ENCODE assay signal across 9 cellular contexts in genomic region chr11:66278396-66279091, GRCh38. TPM values are rescaled to one million over a fixed set of nuclear protein-coding genes. Genes with fewer than 3 reads are reported as not detected.
A peak's percentile ranks its signal among the peaks of the same experiment; 100 is the strongest.
DNase-seq lines count a peak whose midpoint lies in the region; ATAC-seq and TF ChIP-seq lines count a peak whose summit lies in the region.
"Had no signal": no experiment of that assay in that cellular context is flagged by ENCODE, and none has a peak within 500 bp of the region (broad histone marks: within the 10 kb centered on the region; RNA-seq: fewer than 3 reads in every experiment).

No MANE protein-coding gene starts in this region.

- POLR2A ChIA-PET in IMR-90 (lab: Charles Lee; ENCODE audit: unreplicated experiment) = no interaction called here

- peaks cover 30% of the 10 kb centered on the region for H3K4me1 Mint-ChIP-seq in nephron

- H3K4me1 ChIP-seq in IMR-90 (ENCODE audit: control insufficient read depth, insufficient read depth, low read length) (peaks cover 5% of the 10 kb centered on the region; the same call in 1 of the 2 replicates), ascending aorta (peaks cover 2 to 20% of the 10 kb centered on the region in 2 donors)

- no peaks in the 10 kb centered on the region for H3K9me3 Mint-ChIP-seq in nephron

- dilution Hi-C loops in IMR-90 (cut with HindIII; ENCODE audit: low sequenced_read_pairs, unreplicated experiment) = no loop called here

- peak overlapping the region; percentile 70 for H3K4me2 ChIP-seq in IMR-90 (ENCODE audit: low read depth, low read length)
- H3K4me2 ChIP-seq: PC-9 had no signal

- H3K9me3 ChIP-seq in IMR-90 (ENCODE audit: control insufficient read depth, insufficient read depth, low read length) (no peaks in the 10 kb centered on the region), ascending aorta (no peaks in the 10 kb centered on the region)

- peaks cover 36% of the 10 kb centered on the region for H4K20me1 ChIP-seq in IMR-90 (ENCODE audit: insufficient read depth, low read length)

- H4K5ac ChIP-seq in IMR-90 (ENCODE audit: low read depth, low read length) = no peak overlapping the region

- H3K36me3 ChIP-seq in IMR-90 (ENCODE audit: control insufficient read depth, insufficient read depth, low read length) (peaks cover 26% of the 10 kb centered on the region), ascending aorta (peaks cover 26 to 30% of the 10 kb centered on the region in 2 donors)

- in situ Hi-C loops in IMR-90 (cut with MboI; ENCODE audit: low sequenced_read_pairs) (no loop called here), ACHN (cut with HindIII; ENCODE audit: low pct_ligation_motif_present, low pct_unique_long_range_greater_than_20kb, low sequenced_read_pairs) (no loop called here)

- no peak for TF ChIP-seq CTCF in IMR-90 (conservative IDR thresholded peaks at IDR 0.05; ENCODE audit: low read depth, low read length)
- TF ChIP-seq CTCF in ascending aorta (IDR thresholded peaks at IDR 0.05) = no peak
- no peak for TF ChIP-seq CTCF in nephron (IDR thresholded peaks at IDR 0.05; ENCODE audit: unreplicated experiment in 3 of 3)

- no peak overlapping the region for H3K27ac ChIP-seq in IMR-90 (ENCODE audit: insufficient read depth, low read length)
- no peak overlapping the region for H3K27ac ChIP-seq in ascending aorta
- H3K27ac ChIP-seq: PC-9 had no signal

- H3K9me1 ChIP-seq in IMR-90 (ENCODE audit: insufficient read depth, low read length) = peaks cover 6% of the 10 kb centered on the region; the same call in 1 of the 2 replicates

- ATAC-seq in IMR-90 (ENCODE audit: low read depth) = peak; percentile 5
- ATAC-seq in GM21515 (IDR thresholded peaks at IDR 0.05; ENCODE audit: unreplicated experiment) = no peak
- no peak for ATAC-seq in HG03378 (IDR thresholded peaks at IDR 0.05; ENCODE audit: unreplicated experiment)

- H2BK120ac ChIP-seq in IMR-90 (ENCODE audit: low read depth, low read length) = no peak overlapping the region

- H2AK9ac ChIP-seq in IMR-90 (replicated peaks; ENCODE audit: low read depth, low read length, poor library complexity) = peak overlapping the region; percentile 88

- 2% methylated on average over 8 of the region's 40 CpGs; no CpG with 5 or more reads in 1 of the 2 experiments for WGBS in IMR-90 (ENCODE audit: extremely low coverage in 2 of 2, insufficient read length in 1 of 2), 2 experiments

- no peak overlapping the region for H3K27ac Mint-ChIP-seq in nephron

- H3K14ac ChIP-seq in IMR-90 (replicated peaks; ENCODE audit: low read depth, low read length) = no peak overlapping the region

- H3K27me3 Mint-ChIP-seq in nephron (ENCODE audit: low read depth) = peaks cover 4% of the 10 kb centered on the region

- H3K9ac ChIP-seq in IMR-90 (ENCODE audit: low read depth, low read length) = 0 out of 2 replicates have a peak overlapping the region, but pooled peaks have one; percentile 33

- no peak overlapping the region for H2BK20ac ChIP-seq in IMR-90 (ENCODE audit: low read depth, low read length)

- peaks cover under 1 to 5% of the 10 kb centered on the region in 2 experiments; a peak in 1 of 4 replicates for H3K79me1 ChIP-seq in IMR-90 (ENCODE audit: low read depth in 1 of 2, low read length in 2 of 2)

- no peak overlapping the region for H4K91ac ChIP-seq in IMR-90 (ENCODE audit: insufficient read depth, low read depth, low read length)

- H3K27me3 ChIP-seq in IMR-90 (ENCODE audit: control insufficient read depth, insufficient read depth, low read length) (no peaks in the 10 kb centered on the region; the same call in 1 of the 2 replicates), ascending aorta (no peaks in the 10 kb centered on the region)

- peak overlapping the region; percentile 32 for H2AFZ ChIP-seq in IMR-90 (replicated peaks; ENCODE audit: low read length, poor library complexity)
- H2AFZ ChIP-seq: PC-9 had no signal

- H3K4me3 Mint-ChIP-seq in nephron = peak overlapping the region; percentile 79 to 80 (median 79)

- no peak overlapping the region for H2BK5ac ChIP-seq in IMR-90 (ENCODE audit: low read depth, low read length, poor library complexity, severe bottlenecking)

- no peak overlapping the region for H3K4ac ChIP-seq in IMR-90 (ENCODE audit: low read depth, low read length)

- H3K4me3 ChIP-seq in IMR-90 (ENCODE audit: insufficient read depth, low read depth, low read length) (peak overlapping the region; percentile 37), ascending aorta (peak overlapping the region; percentile 34 to 42)
- H3K4me3 ChIP-seq: PC-9 had no signal

- intact Hi-C loops in IMR-90 (cut with micrococcal nuclease) = no loop called here
- intact Hi-C loops in ascending aorta (cut with DNase I) = no loop called here
- intact Hi-C loops in head of caudate nucleus (cut with DNase I) = no loop called here

- H3K56ac ChIP-seq in IMR-90 (ENCODE audit: extremely low read depth, insufficient read depth, low read length) = no peak overlapping the region

- H2AK5ac ChIP-seq in IMR-90 (ENCODE audit: low read depth, low read length) = peak overlapping the region; percentile 67; the same call in 1 of the 2 replicates

- H3K36me3 Mint-ChIP-seq in nephron (ENCODE audit: low read depth) = peaks cover 19% of the 10 kb centered on the region

- no TSS peak for BruUV-seq in IMR-90 (replicated peaks; lab: Mats Ljungman, UMichigan)

- CTCF ChIA-PET in IMR-90 (lab: Yijun Ruan, JAX) = interaction anchor here (0.6 kb wide), 1 partner anchor 56 kb away, joined by 3 read pairs; no protein-coding TSS in a partner anchor

- peak overlapping the region; percentile 61; the same call in 1 of the 2 replicates for H3K23ac ChIP-seq in IMR-90 (ENCODE audit: low read depth, low read length)

- no peak overlapping the region for H2BK15ac ChIP-seq in IMR-90 (ENCODE audit: low read depth, low read length)

- 0 out of 2 replicates have a peak, but pooled peaks have one; percentile 29 for TF ChIP-seq POLR2A in IMR-90 (IDR thresholded peaks at IDR 0.05; ENCODE audit: low read depth, low read length)

- TF ChIP-seq RAD21 in IMR-90 (IDR thresholded peaks at IDR 0.05; ENCODE audit: low read length) = no peak

- no peak overlapping the region for H4K8ac ChIP-seq in IMR-90 (ENCODE audit: low read depth in 2 of 2, low read length in 2 of 2)

- peak; percentile 34 for DNase-seq in COLO668 (lab: John Stamatoyannopoulos, UW; ENCODE audit: unreplicated experiment)
- DNase-seq in IMR-90 = no peak
- DNase-seq in ascending aorta (ENCODE audit: low spot score in 2 of 2) = no peak
- DNase-seq in head of caudate nucleus = no peak
- DNase-seq in ACHN = no peak
- DNase-seq: PC-9 had no signal

- no peak overlapping the region for H3K18ac ChIP-seq in IMR-90 (ENCODE audit: low read depth, low read length)

TF ChIP-seq in IMR-90, 13 proteins besides CTCF, POLR2A, EP300 and RAD21 (continues in another document):
- TF ChIP-seq ELK1 (IDR thresholded peaks at IDR 0.05; ENCODE audit: borderline replicate concordance, low read depth, low read length) = no peak
- no peak for TF ChIP-seq NFE2L2 (IDR thresholded peaks at IDR 0.05; ENCODE audit: low read depth, low read length)
- TF ChIP-seq USF2 (IDR thresholded peaks at IDR 0.05; ENCODE audit: low read depth, low read length) = no peak
- TF ChIP-seq BHLHE40 (IDR thresholded peaks at IDR 0.05; ENCODE audit: low read depth, low read length) = no peak
- TF ChIP-seq FOS (IDR thresholded peaks at IDR 0.05; ENCODE audit: low read depth, low read length) = no peak
- TF ChIP-seq SMC3 (IDR thresholded peaks at IDR 0.05; ENCODE audit: low read depth, low read length) = no peak
- TF ChIP-seq MAFK (IDR thresholded peaks at IDR 0.05; ENCODE audit: low read depth, low read length) = no peak
- TF ChIP-seq CEBPB (IDR thresholded peaks at IDR 0.05; ENCODE audit: low read depth, low read length) = no peak
- TF ChIP-seq MAZ (IDR thresholded peaks at IDR 0.05; ENCODE audit: borderline replicate concordance, low read depth, low read length) = no peak

RNA-seq across cellular contexts. Expression of gene CNIH2, which starts 0.6 kb away (rescaled TPM):
- 0.54 and 0.83 TPM in 2 replicates for total RNA-seq in IMR-90 (2012; rRNA removed)
- 3.4 and 5.2 TPM in 2 replicates for polyA plus RNA-seq in IMR-90 (2012; rRNA removed)
- 3.2 and 6.7 TPM in 2 replicates for polyA plus RNA-seq in IMR-90 (2012; cell fraction: cytosol; rRNA removed)
- 4.2 and 9.4 TPM in 2 replicates for polyA plus RNA-seq in IMR-90 (2012; cell fraction: nucleus; rRNA removed; ENCODE audit: low replicate concordance)
- total RNA-seq in ascending aorta = not detected

RNA-seq across cellular contexts. Expression of gene RAB1B, which starts 10.1 kb away (rescaled TPM):
- total RNA-seq in IMR-90 (2012; rRNA removed) (76.9 and 83.7 TPM in 2 replicates), ascending aorta (171 TPM)
- 248 and 296 TPM in 2 replicates for polyA plus RNA-seq in IMR-90 (2012; rRNA removed)
- 149 and 250 TPM in 2 replicates for polyA plus RNA-seq in IMR-90 (2012; cell fraction: cytosol; rRNA removed)
- polyA plus RNA-seq in IMR-90 (2012; cell fraction: nucleus; rRNA removed; ENCODE audit: low replicate concordance) = 91.2 and 145 TPM in 2 replicates

RNA-seq across cellular contexts. Expression of gene YIF1A, which starts 10.4 kb away (rescaled TPM):
- 128 and 134 TPM in 2 replicates for total RNA-seq in IMR-90 (2012; rRNA removed)
- polyA plus RNA-seq in IMR-90 (2012; rRNA removed) = 207 and 219 TPM in 2 replicates
- polyA plus RNA-seq in IMR-90 (2012; cell fraction: cytosol; rRNA removed) = 235 and 292 TPM in 2 replicates
- polyA plus RNA-seq in IMR-90 (2012; cell fraction: nucleus; rRNA removed; ENCODE audit: low replicate concordance) = 160 and 316 TPM in 2 replicates
- 161 TPM for total RNA-seq in ascending aorta

RNA-seq across cellular contexts. Expression of gene TMEM151A, which starts 13.2 kb away (rescaled TPM):
- total RNA-seq in IMR-90 (2012; rRNA removed) = not detected in 2 replicates
- 0.03 and 0.07 TPM in 2 replicates for polyA plus RNA-seq in IMR-90 (2012; rRNA removed)
- 0.04 and 0.18 TPM in 2 replicates for polyA plus RNA-seq in IMR-90 (2012; cell fraction: cytosol; rRNA removed)
- 0.11 and 0.21 TPM in 2 replicates for polyA plus RNA-seq in IMR-90 (2012; cell fraction: nucleus; rRNA removed; ENCODE audit: low replicate concordance)
- total RNA-seq in ascending aorta = 3.6 TPM

RNA-seq across cellular contexts. Expression of gene KLC2, which starts 21.0 kb away (rescaled TPM):
- 6.9 and 7.9 TPM in 2 replicates for total RNA-seq in IMR-90 (2012; rRNA removed)
- 22.0 and 26.4 TPM in 2 replicates for polyA plus RNA-seq in IMR-90 (2012; rRNA removed)
- polyA plus RNA-seq in IMR-90 (2012; cell fraction: cytosol; rRNA removed) = 17.9 and 22.6 TPM in 2 replicates
- polyA plus RNA-seq in IMR-90 (2012; cell fraction: nucleus; rRNA removed; ENCODE audit: low replicate concordance) = 49.7 and 99.1 TPM in 2 replicates
- total RNA-seq in ascending aorta = 29.9 TPM
